1 cellular context compared by ENCODE assay signal in the genomic region with DNA sequence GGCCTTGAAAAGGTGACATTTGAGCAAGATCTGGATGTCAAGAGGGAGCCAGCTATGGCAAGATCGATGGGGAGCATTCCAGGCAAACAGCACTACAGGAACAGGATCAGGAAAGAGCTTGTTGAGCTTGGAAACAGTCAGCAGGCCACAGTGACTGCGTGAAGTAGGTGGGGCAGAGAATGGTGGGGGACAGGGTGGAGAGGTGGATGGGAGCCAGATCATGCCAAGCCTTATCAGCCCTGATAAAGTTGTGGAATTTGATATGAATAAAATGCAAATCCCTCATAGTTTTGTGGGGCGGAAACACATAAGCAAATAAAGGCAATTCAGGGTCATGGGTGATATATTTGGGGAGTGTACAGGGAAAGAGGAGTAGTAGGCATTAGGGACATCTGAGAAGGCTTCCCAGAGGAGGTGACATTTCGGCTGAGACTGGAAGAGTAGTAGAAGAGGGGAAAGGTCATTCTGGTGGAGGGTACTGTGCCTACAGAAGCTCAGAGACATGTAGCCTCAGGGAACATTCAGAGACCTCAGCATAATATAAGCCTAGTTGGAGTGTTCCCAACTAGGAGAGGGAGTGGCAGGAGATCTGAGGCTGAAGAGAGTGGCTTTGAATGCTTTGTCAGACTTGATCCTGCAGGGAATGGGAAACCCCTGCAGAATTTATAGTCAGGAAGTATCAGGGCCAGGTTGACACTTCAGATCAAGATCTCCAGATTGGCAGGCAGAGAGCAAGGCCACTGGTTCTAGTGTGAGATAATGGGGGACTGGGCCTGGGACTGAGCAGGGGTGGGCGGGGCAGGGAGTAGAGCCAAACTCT.
TF ChIP-seq lines count a peak whose summit lies in the region.

No MANE protein-coding gene starts in this region.

TF ChIP-seq in IMR-90, 13 proteins besides CTCF, POLR2A, EP300 and RAD21:
- no peak for TF ChIP-seq CHD1 (IDR thresholded peaks at IDR 0.05; ENCODE audit: low read depth, low read length)
- TF ChIP-seq RCOR1 (IDR thresholded peaks at IDR 0.05; ENCODE audit: insufficient replicate concordance, low read length), result no peak
- TF ChIP-seq FOS (IDR thresholded peaks at IDR 0.05; ENCODE audit: low read depth, low read length), result no peak
- no peak for TF ChIP-seq BHLHE40 (IDR thresholded peaks at IDR 0.05; ENCODE audit: low read depth, low read length)
- TF ChIP-seq, protein P1, sequence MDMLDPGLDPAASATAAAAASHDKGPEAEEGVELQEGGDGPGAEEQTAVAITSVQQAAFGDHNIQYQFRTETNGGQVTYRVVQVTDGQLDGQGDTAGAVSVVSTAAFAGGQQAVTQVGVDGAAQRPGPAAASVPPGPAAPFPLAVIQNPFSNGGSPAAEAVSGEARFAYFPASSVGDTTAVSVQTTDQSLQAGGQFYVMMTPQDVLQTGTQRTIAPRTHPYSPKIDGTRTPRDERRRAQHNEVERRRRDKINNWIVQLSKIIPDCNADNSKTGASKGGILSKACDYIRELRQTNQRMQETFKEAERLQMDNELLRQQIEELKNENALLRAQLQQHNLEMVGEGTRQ (IDR thresholded peaks at IDR 0.05; ENCODE audit: low read depth, low read length), result no peak
- no peak for TF ChIP-seq MXI1 (IDR thresholded peaks at IDR 0.05; ENCODE audit: borderline replicate concordance, low read depth, low read length)
- no peak for TF ChIP-seq MAFK (IDR thresholded peaks at IDR 0.05; ENCODE audit: low read depth, low read length)
- no peak for TF ChIP-seq MAZ (IDR thresholded peaks at IDR 0.05; ENCODE audit: borderline replicate concordance, low read depth, low read length)
- no peak for TF ChIP-seq RFX5 (IDR thresholded peaks at IDR 0.05; ENCODE audit: low read depth, low read length)
- TF ChIP-seq SMC3 (IDR thresholded peaks at IDR 0.05; ENCODE audit: low read depth, low read length), result no peak
- no peak for TF ChIP-seq CEBPB (IDR thresholded peaks at IDR 0.05; ENCODE audit: low read depth, low read length)
- TF ChIP-seq NFE2L2 (IDR thresholded peaks at IDR 0.05; ENCODE audit: low read depth, low read length), result no peak
- TF ChIP-seq, protein P2, sequence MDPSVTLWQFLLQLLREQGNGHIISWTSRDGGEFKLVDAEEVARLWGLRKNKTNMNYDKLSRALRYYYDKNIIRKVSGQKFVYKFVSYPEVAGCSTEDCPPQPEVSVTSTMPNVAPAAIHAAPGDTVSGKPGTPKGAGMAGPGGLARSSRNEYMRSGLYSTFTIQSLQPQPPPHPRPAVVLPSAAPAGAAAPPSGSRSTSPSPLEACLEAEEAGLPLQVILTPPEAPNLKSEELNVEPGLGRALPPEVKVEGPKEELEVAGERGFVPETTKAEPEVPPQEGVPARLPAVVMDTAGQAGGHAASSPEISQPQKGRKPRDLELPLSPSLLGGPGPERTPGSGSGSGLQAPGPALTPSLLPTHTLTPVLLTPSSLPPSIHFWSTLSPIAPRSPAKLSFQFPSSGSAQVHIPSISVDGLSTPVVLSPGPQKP (IDR thresholded peaks at IDR 0.05; ENCODE audit: borderline replicate concordance, low read depth, low read length), result no peak
